In genomic region chr14:106848330-106849121, GRCh38 we compare ENCODE assay signal across 10 cellular contexts.
DNase-seq lines count a peak whose midpoint lies in the region; ATAC-seq and TF ChIP-seq lines count a peak whose summit lies in the region.
"Had no signal": no experiment of that assay in that cellular context is flagged by ENCODE, and none has a peak within 500 bp of the region (broad histone marks: within the 10 kb centered on the region; RNA-seq: fewer than 3 reads in every experiment).

No MANE protein-coding gene starts in this region.

- no peaks in the 10 kb centered on the region for H3K79me2 ChIP-seq in DND-41 (ENCODE audit: insufficient read depth, low read length)

- TF ChIP-seq POLR2A in Peyer's patch (IDR thresholded peaks at IDR 0.05) (peak in 1 of 2 donors; percentile 34), suprapubic skin (IDR thresholded peaks at IDR 0.05) (no peak)

- H3K4me1 ChIP-seq in DND-41 (ENCODE audit: insufficient read depth, low read length) (peaks cover 31% of the 10 kb centered on the region), Peyer's patch (peaks cover 0 to 9% (median 1%) of the 10 kb centered on the region in 4 donors), suprapubic skin (peaks cover 4% of the 10 kb centered on the region)

- H3K4me1 Mint-ChIP-seq in glutamatergic neuron (ENCODE audit: low read depth, unreplicated experiment), result no peaks in the 10 kb centered on the region
- peaks cover 15% of the 10 kb centered on the region for H3K4me1 Mint-ChIP-seq in activated T-helper 17 cell treated with anti-CD3 and anti-CD28 coated beads, Interleukin-2, amount 50 U/mL, for 72 hours

- no peaks in the 10 kb centered on the region for H3K27me3 ChIP-seq in DND-41 (ENCODE audit: insufficient read depth, low read length, poor library complexity)
- H3K27me3 ChIP-seq in Peyer's patch, result no peaks in the 10 kb centered on the region
- H3K27me3 ChIP-seq in suprapubic skin, result peaks cover 4% of the 10 kb centered on the region
- H3K27me3 ChIP-seq: ovary had no signal

- peaks cover 15% of the 10 kb centered on the region for H3K9me3 Mint-ChIP-seq in glutamatergic neuron (ENCODE audit: unreplicated experiment)
- no peaks in the 10 kb centered on the region for H3K9me3 Mint-ChIP-seq in activated T-helper 17 cell treated with anti-CD3 and anti-CD28 coated beads, Interleukin-2, amount 50 U/mL, for 72 hours
- H3K9me3 Mint-ChIP-seq: central memory CD8-positive, alpha-beta T cell had no signal

- peaks cover 3% of the 10 kb centered on the region for H3K27me3 Mint-ChIP-seq in glutamatergic neuron (ENCODE audit: unreplicated experiment)
- H3K27me3 Mint-ChIP-seq in activated T-helper 17 cell treated with anti-CD3 and anti-CD28 coated beads, Interleukin-2, amount 50 U/mL, for 72 hours, result peaks cover 6% of the 10 kb centered on the region
- H3K27me3 Mint-ChIP-seq: central memory CD8-positive, alpha-beta T cell had no signal

- peak; percentile 65 for DNase-seq in DND-41
- peak; percentile 35 for DNase-seq in HCEC 1CT
- DNase-seq in Peyer's patch, result peak in 2 of 3 donors; percentile 36 to 73
- peak; percentile 95 for DNase-seq in kidney tubule cell (ENCODE audit: low spot score)
- DNase-seq in suprapubic skin (ENCODE audit: low spot score in 2 of 2), result no peak
- DNase-seq in NCI-H1694 (lab: John Stamatoyannopoulos, UW), result no peak
- DNase-seq in glutamatergic neuron, result no peak

- H3K4me3 ChIP-seq in DND-41 (ENCODE audit: low read depth in 1 of 2, low read length in 2 of 2), result no peak overlapping the region
- H3K4me3 ChIP-seq in Peyer's patch, result peak overlapping the region in 1 of 4 donors; percentile 9
- H3K4me3 ChIP-seq in suprapubic skin, result no peak overlapping the region
- H3K4me3 ChIP-seq: ovary had no signal

- no peak for TF ChIP-seq EP300 in suprapubic skin (IDR thresholded peaks at IDR 0.05)

- no peaks in the 10 kb centered on the region for H3K36me3 ChIP-seq in DND-41 (ENCODE audit: insufficient read depth, low read length)
- H3K36me3 ChIP-seq in Peyer's patch, result no peaks in the 10 kb centered on the region
- no peaks in the 10 kb centered on the region for H3K36me3 ChIP-seq in suprapubic skin
- H3K36me3 ChIP-seq: ovary had no signal

- H3K4me2 ChIP-seq in DND-41 (ENCODE audit: insufficient read depth, low read length), result no peak overlapping the region

- H3K9ac ChIP-seq in DND-41 (ENCODE audit: low read depth, low read length), result no peak overlapping the region; the same call in 1 of the 2 replicates

- H3K27ac Mint-ChIP-seq in glutamatergic neuron (ENCODE audit: unreplicated experiment), result no peak overlapping the region
- no peak overlapping the region for H3K27ac Mint-ChIP-seq in activated T-helper 17 cell treated with anti-CD3 and anti-CD28 coated beads, Interleukin-2, amount 50 U/mL, for 72 hours

- H3K36me3 Mint-ChIP-seq in glutamatergic neuron (ENCODE audit: unreplicated experiment), result peaks cover 17% of the 10 kb centered on the region
- no peaks in the 10 kb centered on the region for H3K36me3 Mint-ChIP-seq in activated T-helper 17 cell treated with anti-CD3 and anti-CD28 coated beads, Interleukin-2, amount 50 U/mL, for 72 hours (ENCODE audit: low read depth)

- no peak overlapping the region for H3K4me3 Mint-ChIP-seq in glutamatergic neuron (ENCODE audit: unreplicated experiment)
- no peak overlapping the region for H3K4me3 Mint-ChIP-seq in activated T-helper 17 cell treated with anti-CD3 and anti-CD28 coated beads, Interleukin-2, amount 50 U/mL, for 72 hours
- H3K4me3 Mint-ChIP-seq: central memory CD8-positive, alpha-beta T cell had no signal

- 67% methylated on average over 3 of the region's 3 CpGs for WGBS in suprapubic skin

- H4K20me1 ChIP-seq in DND-41 (ENCODE audit: insufficient read depth, low read length), result no peaks in the 10 kb centered on the region

- no peaks in the 10 kb centered on the region for H3K9me3 ChIP-seq in DND-41 (ENCODE audit: insufficient read depth, low read length, severe bottlenecking)
- H3K9me3 ChIP-seq in Peyer's patch, result no peaks in the 10 kb centered on the region
- no peaks in the 10 kb centered on the region for H3K9me3 ChIP-seq in suprapubic skin
- H3K9me3 ChIP-seq: ovary had no signal

- ATAC-seq in DND-41 (ENCODE audit: insufficient read depth, low read depth), result peak; percentile 46
- no peak for ATAC-seq in activated T-helper 17 cell treated with anti-CD3 and anti-CD28 coated beads, Interleukin-2, amount 50 U/mL, for 72 hours (replicated peaks)

- TF ChIP-seq CTCF in DND-41 (IDR thresholded peaks at IDR 0.05; ENCODE audit: borderline replicate concordance, extremely low read depth, low read length, poor library complexity, severe bottlenecking), result peak; percentile 64
- peak in 5 of 6 experiments; percentile 20 to 65 (median 38) for TF ChIP-seq CTCF in Peyer's patch (IDR thresholded peaks at IDR 0.05)
- no peak for TF ChIP-seq CTCF in suprapubic skin (IDR thresholded peaks at IDR 0.05)
- TF ChIP-seq CTCF in glutamatergic neuron (IDR thresholded peaks at IDR 0.05; ENCODE audit: partially characterized antibody, unreplicated experiment), result no peak

- H3K27ac ChIP-seq in DND-41 (ENCODE audit: low read length) (no peak overlapping the region), Peyer's patch (peak overlapping the region in 2 of 4 donors; percentile 61 to 78), suprapubic skin (no peak overlapping the region)
- H3K27ac ChIP-seq: ovary had no signal

- no peak overlapping the region for H2AFZ ChIP-seq in DND-41 (ENCODE audit: low read depth, low read length)

Comparison
In these comparisons a context has a peak if more than half of its experiments do, and no peak if none do; other contexts are left out.
1. DNase-seq: peak in DND-41 (single experiment), HCEC 1CT (single experiment), Peyer's patch (2 of 3) and kidney tubule cell (single experiment); none in suprapubic skin (0 of 2), NCI-H1694 (single experiment) and glutamatergic neuron (single experiment).
2. CTCF ChIP-seq: peak in DND-41 (single experiment) and Peyer's patch (5 of 6); none in suprapubic skin (0 of 2) and glutamatergic neuron (single experiment).